1 cellular context compared by ENCODE assay signal in genomic region chr2:207778298-207778882, GRCh38.
TF ChIP-seq lines count a peak whose summit lies in the region.

No MANE protein-coding gene starts in this region.

TF ChIP-seq in H1, 55 proteins besides CTCF, POLR2A, EP300 and RAD21 (continued from another document):
- TF ChIP-seq GTF2F1 (IDR thresholded peaks at IDR 0.05; ENCODE audit: borderline replicate concordance, low read depth, low read length) (no peak), ASH2L (IDR thresholded peaks at IDR 0.05; ENCODE audit: low read length) (no peak), JUN (IDR thresholded peaks at IDR 0.05; ENCODE audit: low read depth, low read length) (no peak), RXRA (IDR thresholded peaks at IDR 0.05; ENCODE audit: insufficient read depth, low read depth, low read length) (no peak), EGR1 (IDR thresholded peaks at IDR 0.05; ENCODE audit: borderline replicate concordance, low read depth, low read length) (no peak), MAX (IDR thresholded peaks at IDR 0.05) (no peak), HDAC6 (IDR thresholded peaks at IDR 0.05; ENCODE audit: low read depth, low read length) (no peak), POU5F1 (IDR thresholded peaks at IDR 0.05; ENCODE audit: low read depth, low read length) (no peak)
TF ChIP-seq in H1: peak in this region for 0.
